15 cellular contexts compared by ENCODE assay signal in genomic region chr5:83654427-83654994, GRCh38.
DNase-seq lines count a peak whose midpoint lies in the region; ATAC-seq and TF ChIP-seq lines count a peak whose summit lies in the region.
"Had no signal": no experiment of that assay in that cellular context is flagged by ENCODE, and none has a peak within 500 bp of the region (broad histone marks: within the 10 kb centered on the region; RNA-seq: fewer than 3 reads in every experiment).

No MANE protein-coding gene starts in this region.

- TF ChIP-seq CTCF in choroid plexus epithelial cell (conservative IDR thresholded peaks at IDR 0.05; ENCODE audit: low read depth, low read length), result no peak

- no peak overlapping the region for H3K4me3 ChIP-seq in choroid plexus epithelial cell (ENCODE audit: low read depth, low read length)
- H3K4me3 ChIP-seq: coronary artery, thyroid gland had no signal

- ATAC-seq in GM18858 (IDR thresholded peaks at IDR 0.05; ENCODE audit: unreplicated experiment) (peak; percentile 50), HG02610 (IDR thresholded peaks at IDR 0.05; ENCODE audit: unreplicated experiment) (peak; percentile 34)

- peak; percentile 24 for DNase-seq in LHCN-M2 (ENCODE audit: low read depth)
- DNase-seq in choroid plexus epithelial cell (ENCODE audit: low read depth), result peak; percentile 74
- DNase-seq in NCI-H1694 treated with DMSO at 0.1 percent for 48 hours (lab: John Stamatoyannopoulos, UW), result no peak
- DNase-seq in RKO (ENCODE audit: low spot score), result no peak
- no peak for DNase-seq in LoVo (ENCODE audit: low spot score)
- no peak for DNase-seq in islet precursor cell
- DNase-seq: activated CD4-positive, CD25-positive, alpha-beta regulatory T cell; activated CD8-positive, alpha-beta memory T cell treated with anti-CD3 and anti-CD28 coated beads, Interleukin-2, amount 50 U/mL, for 4 hours; C1 segment of cervical spinal cord; EL; NCI-H2029; thyroid gland had no signal

Comparison
In these comparisons a context has a peak if more than half of its experiments do, and no peak if none do; other contexts are left out.
1. DNase-seq: peak in LHCN-M2 (single experiment) and choroid plexus epithelial cell (single experiment); none in NCI-H1694 treated with DMSO at 0.1 percent for 48 hours (single experiment), RKO (single experiment), LoVo (single experiment) and islet precursor cell (single experiment).